In the genomic region with DNA sequence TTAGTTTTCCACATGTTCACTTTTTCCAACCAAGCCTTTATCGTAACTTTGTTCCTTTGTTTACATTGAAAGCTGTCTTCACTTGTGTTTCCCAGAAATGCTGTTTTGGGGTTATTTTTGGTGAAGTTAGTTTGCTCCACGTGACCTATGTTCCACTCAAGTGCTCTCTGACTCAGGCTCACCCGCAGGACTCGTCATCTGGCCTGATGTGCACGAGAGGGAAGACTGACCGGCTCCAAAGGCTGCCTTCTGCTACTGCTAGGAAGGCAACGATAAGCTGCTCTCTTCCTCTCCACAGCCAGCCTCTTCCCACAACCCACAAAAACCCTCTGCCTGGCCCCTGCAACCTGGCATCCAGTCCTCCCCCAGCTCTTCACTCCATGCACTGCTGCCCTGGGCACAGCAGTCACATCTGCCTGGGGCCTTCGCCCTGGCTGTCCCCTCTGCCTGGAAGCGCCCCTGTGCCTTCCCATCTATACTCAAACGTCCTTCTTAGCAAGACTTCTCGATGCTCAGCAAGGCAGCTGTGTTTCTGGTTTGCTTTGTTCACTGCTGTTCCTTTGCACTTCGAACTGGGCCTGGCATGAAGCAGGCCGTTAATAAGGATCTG, we compare ENCODE assay signal across 7 cellular contexts. TPM values are rescaled to one million over a fixed set of nuclear protein-coding genes. Genes with fewer than 3 reads are reported as not detected.
DNase-seq lines count a peak whose midpoint lies in the region.

No MANE protein-coding gene starts in this region.

- peaks cover 37 to 50% of the 10 kb centered on the region in 2 donors for H3K4me1 Mint-ChIP-seq in immature natural killer cell

- H3K27me3 ChIP-seq in SJSA1 (replicated peaks), result no peaks in the 10 kb centered on the region

- peak; percentile 60 for DNase-seq in GOT3 (lab: John Stamatoyannopoulos, UW)
- peak; percentile 85 to 86 for DNase-seq in SJSA1 (ENCODE audit: low read depth in 1 of 2, low spot score in 2 of 2)
- peak; percentile 79 for DNase-seq in astrocyte of the hippocampus (ENCODE audit: low read depth, low spot score)
- DNase-seq in immature natural killer cell, result peak in 1 of 3 donors; percentile 3
- no peak for DNase-seq in NCI-H524 treated with DMSO at 0.1 percent for 48 hours (lab: John Stamatoyannopoulos, UW)
- no peak for DNase-seq in NCI-H1105 (lab: John Stamatoyannopoulos, UW)

- H3K9me3 Mint-ChIP-seq in immature natural killer cell, result no peaks in the 10 kb centered on the region

- no peaks in the 10 kb centered on the region for H3K36me3 Mint-ChIP-seq in immature natural killer cell

- peak overlapping the region; percentile 47 to 86 (median 80) for H3K27ac Mint-ChIP-seq in immature natural killer cell

- H3K27me3 Mint-ChIP-seq in immature natural killer cell (ENCODE audit: low read depth in 3 of 3), result no peaks in the 10 kb centered on the region

- H3K27ac ChIP-seq in SJSA1 (peak overlapping the region; percentile 62), skin epidermis (peak overlapping the region; percentile 17 to 96 (median 85))

- H3K4me3 ChIP-seq in SJSA1, result no peak overlapping the region
- H3K4me3 ChIP-seq in skin epidermis, result peak overlapping the region in 1 of 7 experiments; percentile 3

- H3K4me3 Mint-ChIP-seq in immature natural killer cell, result peak overlapping the region; percentile 49 to 70 (median 56)

- no peaks in the 10 kb centered on the region for H3K9me3 ChIP-seq in SJSA1 (replicated peaks)

- H3K4me1 ChIP-seq in SJSA1 (replicated peaks), result peaks cover 37% of the 10 kb centered on the region

- H3K36me3 ChIP-seq in SJSA1, result 0 out of 2 replicates have a peak, but pooled peaks cover 3% of the 10 kb centered on the region

RNA-seq across cellular contexts. Expression of a gene that starts 28.0 kb away (rescaled TPM):
- 6.8 and 10.7 TPM in 2 replicates for total RNA-seq in SJSA1 (2014; rRNA removed; shearing (Covaris generic))
- polyA plus RNA-seq in immature natural killer cell, result under 1 TPM in 2 of 3 donors, not detected in 1; 0.17 to 0.48 TPM

Comparison
In these comparisons a context has a peak if more than half of its experiments do, and no peak if none do; other contexts are left out.
1. DNase-seq: peak in GOT3 (single experiment), SJSA1 (2 of 2) and astrocyte of the hippocampus (single experiment); none in NCI-H524 treated with DMSO at 0.1 percent for 48 hours (single experiment) and NCI-H1105 (single experiment).